8 cellular contexts compared by ENCODE assay signal in the genomic region with DNA sequence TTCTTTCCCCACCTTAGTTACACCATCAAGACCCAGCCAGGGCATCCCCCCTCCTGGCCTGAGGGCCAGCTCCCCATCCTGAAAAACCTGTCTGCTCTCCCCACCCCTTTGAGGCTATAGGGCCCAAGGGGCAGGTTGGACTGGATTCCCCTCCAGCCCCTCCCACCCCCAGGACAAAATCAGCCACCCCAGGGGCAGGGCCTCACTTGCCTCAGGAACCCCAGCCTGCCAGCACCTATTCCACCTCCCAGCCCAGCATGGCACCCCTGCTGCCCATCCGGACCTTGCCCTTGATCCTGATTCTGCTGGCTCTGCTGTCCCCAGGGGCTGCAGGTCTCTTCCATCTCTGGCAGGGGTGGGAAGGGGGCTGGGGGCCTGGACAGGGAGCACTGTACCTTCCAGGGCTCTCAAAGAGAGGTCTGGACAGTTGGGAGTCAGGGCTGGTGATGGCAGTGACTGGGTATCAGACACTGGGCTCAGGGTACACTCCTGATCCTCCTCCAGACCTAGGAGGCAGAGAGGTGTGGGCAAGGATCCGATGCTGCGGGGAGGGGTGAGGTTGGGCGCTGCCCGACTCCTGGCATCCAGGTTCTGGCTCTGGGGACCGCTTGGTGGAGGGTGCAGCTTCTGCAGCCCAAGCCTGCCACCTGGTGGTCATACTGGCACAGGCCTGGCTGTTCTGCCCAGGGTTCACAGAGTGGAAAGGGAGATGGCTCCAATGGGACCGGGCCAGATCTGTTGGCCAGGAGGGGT. TPM values are rescaled to one million over a fixed set of nuclear protein-coding genes. Genes with fewer than 3 reads are reported as not detected.
DNase-seq lines count a peak whose midpoint lies in the region; ATAC-seq and TF ChIP-seq lines count a peak whose summit lies in the region.

A gene (plus strand): TSS at position 205 of the 753 bp plus-strand sequence. CDS start 53 bp downstream, at position 258.

- H3K27me3 ChIP-seq in AG04450 (ENCODE audit: control insufficient read depth, insufficient read depth, low read length) = peaks cover 39% of the 10 kb centered on the region
- H3K27me3 ChIP-seq in Peyer's patch = no peaks in the 10 kb centered on the region

- H3K27me3 Mint-ChIP-seq in activated T-cell treated with anti-CD3 and anti-CD28 coated beads, Interleukin-2, amount 50 U/mL, for 4 hours (ENCODE audit: low read depth) = peaks cover 2% of the 10 kb centered on the region
- peaks cover 43% of the 10 kb centered on the region for H3K27me3 Mint-ChIP-seq in nephron (ENCODE audit: low read depth)

- TF ChIP-seq CTCF in AG04450 (IDR thresholded peaks at IDR 0.05; ENCODE audit: low read depth, low read length) = peak; percentile 93
- peak; percentile 93 to 99 (median 97) for TF ChIP-seq CTCF in Peyer's patch (IDR thresholded peaks at IDR 0.05)
- TF ChIP-seq CTCF in nephron (IDR thresholded peaks at IDR 0.05; ENCODE audit: unreplicated experiment in 3 of 3) = peak; percentile 90 to 94 (median 91)

- POLR2A ChIA-PET in AG04450 (lab: Yijun Ruan, JAX) = no interaction called here

- ATAC-seq in GM18907 (IDR thresholded peaks at IDR 0.05; ENCODE audit: unreplicated experiment) = peak; percentile 68
- peak; percentile 99 to 100 for ATAC-seq in activated T-cell treated with anti-CD3 and anti-CD28 coated beads, Interleukin-2, amount 50 U/mL, for 4 hours

- peak; percentile 99 for TF ChIP-seq RAD21 in Ishikawa (IDR thresholded peaks at IDR 0.05; ENCODE audit: low read depth)

- no peaks in the 10 kb centered on the region for H3K9me3 Mint-ChIP-seq in activated T-cell treated with anti-CD3 and anti-CD28 coated beads, Interleukin-2, amount 50 U/mL, for 4 hours
- H3K9me3 Mint-ChIP-seq in nephron = no peaks in the 10 kb centered on the region

- H3K27ac Mint-ChIP-seq in nephron = peak within 1 kb of the TSS in 1 of 3 experiments; percentile 76

- H3K4me1 Mint-ChIP-seq in activated T-cell treated with anti-CD3 and anti-CD28 coated beads, Interleukin-2, amount 50 U/mL, for 4 hours (ENCODE audit: low read depth) = peaks cover 4% of the 10 kb centered on the region
- H3K4me1 Mint-ChIP-seq in nephron = no peaks in the 10 kb centered on the region

- peak; percentile 53 for DNase-seq in AG04450 (ENCODE audit: low read depth, low spot score)
- DNase-seq in Peyer's patch = peak; percentile 87 to 96 (median 92)
- peak; percentile 90 for DNase-seq in activated T-cell treated with anti-CD3 and anti-CD28 coated beads, Interleukin-2, amount 50 U/mL, for 4 hours
- DNase-seq in fibroblast of gingiva (ENCODE audit: low read depth) = peak; percentile 64
- DNase-seq in stimulated activated naive CD4-positive, alpha-beta T cell treated with Interleukin-2 at 50 U/mL for 16 hours (lab: John Stamatoyannopoulos, UW) = peak; percentile 80

- no peak within 1 kb of the TSS for H3K4me3 ChIP-seq in AG04450 (ENCODE audit: low read depth, low read length)
- no peak within 1 kb of the TSS for H3K4me3 ChIP-seq in Peyer's patch

- CTCF ChIA-PET in AG04450 (lab: Charles Lee) = interaction anchor here (0.7 to 6.7 kb wide), 24 partner anchors 9 to 317 kb away, joined by 3 to 57 read pairs (median 4); a partner anchor contains a TSS

- no peak within 1 kb of the TSS for H3K4me3 Mint-ChIP-seq in activated T-cell treated with anti-CD3 and anti-CD28 coated beads, Interleukin-2, amount 50 U/mL, for 4 hours
- no peak within 1 kb of the TSS for H3K4me3 Mint-ChIP-seq in nephron

- H3K36me3 ChIP-seq in Peyer's patch = no peaks in the 10 kb centered on the region

- H3K9me3 ChIP-seq in AG04450 (ENCODE audit: control insufficient read depth, insufficient read depth, low read length) (no peaks in the 10 kb centered on the region), Peyer's patch (no peaks in the 10 kb centered on the region)

- H3K27ac ChIP-seq in AG04450 (ENCODE audit: low read depth, low read length) = no peak within 1 kb of the TSS
- no peak within 1 kb of the TSS for H3K27ac ChIP-seq in Peyer's patch

- TF ChIP-seq EP300 in Ishikawa (IDR thresholded peaks at IDR 0.05; ENCODE audit: borderline replicate concordance) = no peak

- TF ChIP-seq POLR2A in Peyer's patch (IDR thresholded peaks at IDR 0.05) = no peak

- H3K4me1 ChIP-seq in Peyer's patch = no peaks in the 10 kb centered on the region

- no peaks in the 10 kb centered on the region for H3K36me3 Mint-ChIP-seq in activated T-cell treated with anti-CD3 and anti-CD28 coated beads, Interleukin-2, amount 50 U/mL, for 4 hours (ENCODE audit: insufficient read depth)
- H3K36me3 Mint-ChIP-seq in nephron (ENCODE audit: low read depth) = no peaks in the 10 kb centered on the region

TF ChIP-seq in Ishikawa, 13 proteins besides CTCF, POLR2A, EP300 and RAD21:
- no peak for TF ChIP-seq CEBPB (IDR thresholded peaks at IDR 0.05)
- no peak for TF ChIP-seq ZBTB7A (IDR thresholded peaks at IDR 0.05; ENCODE audit: low read depth)
- peak; percentile 31; the same call in 1 of the 2 replicates for TF ChIP-seq TEAD4 (IDR thresholded peaks at IDR 0.05)
- TF ChIP-seq YY1 (IDR thresholded peaks at IDR 0.05; ENCODE audit: low read depth) = 0 out of 2 replicates have a peak, but pooled peaks have one; percentile 17
- no peak for TF ChIP-seq CREB1 (IDR thresholded peaks at IDR 0.05; ENCODE audit: low read depth)

RNA-seq across cellular contexts. Expression of the gene that starts here (rescaled TPM):
- polyA plus RNA-seq in AG04450 (2011; rRNA removed) = 0.20 TPM in 1 of 2 replicates, not detected in the other
- not detected in 2 replicates for polyA minus RNA-seq in AG04450 (2011; rRNA and poly(A)+ RNA removed)
- total RNA-seq in Peyer's patch = not detected
- total RNA-seq in activated T-cell treated with anti-CD3 and anti-CD28 coated beads, Interleukin-2, amount 50 U/mL, for 4 hours = not detected

Comparison
In these comparisons a context has a peak if more than half of its experiments do, and no peak if none do; other contexts are left out.
1. Peak in DNase-seq in AG04450; RNA of the gene not detected or under 1 TPM.
2. Peak in DNase-seq in Peyer's patch; RNA of the gene not detected or under 1 TPM.
3. Peak in DNase-seq and ATAC-seq in activated T-cell treated with anti-CD3 and anti-CD28 coated beads, Interleukin-2, amount 50 U/mL, for 4 hours; RNA of the gene not detected or under 1 TPM.